ENCODE assay signal across 22 cellular contexts in genomic region chr1:236494586-236495207, GRCh38. TPM values are rescaled to one million over a fixed set of nuclear protein-coding genes. Genes with fewer than 3 reads are reported as not detected.
DNase-seq lines count a peak whose midpoint lies in the region; ATAC-seq and TF ChIP-seq lines count a peak whose summit lies in the region.
"Had no signal": no experiment of that assay in that cellular context is flagged by ENCODE, and none has a peak within 500 bp of the region (broad histone marks: within the 10 kb centered on the region; RNA-seq: fewer than 3 reads in every experiment).

No MANE protein-coding gene starts in this region.

- no peaks in the 10 kb centered on the region for H3K9me2 ChIP-seq in PC-9 (ENCODE audit: insufficient read depth)

- no peaks in the 10 kb centered on the region for H3K36me3 Mint-ChIP-seq in HFFc6 (ENCODE audit: low read depth)
- no peaks in the 10 kb centered on the region for H3K36me3 Mint-ChIP-seq in naive thymus-derived CD8-positive, alpha-beta T cell
- H3K36me3 Mint-ChIP-seq: CD8-positive, alpha-beta T cell had no signal

- H3K4me1 ChIP-seq in PC-9 (replicated peaks; ENCODE audit: insufficient read depth), result peaks cover 36% of the 10 kb centered on the region
- H3K4me1 ChIP-seq: gastrocnemius medialis, transverse colon had no signal

- no peak overlapping the region for H3K27ac Mint-ChIP-seq in HFFc6
- H3K27ac Mint-ChIP-seq in naive thymus-derived CD8-positive, alpha-beta T cell, result no peak overlapping the region
- H3K27ac Mint-ChIP-seq: activated CD4-positive, alpha-beta memory T cell treated with anti-CD3 and anti-CD28 coated beads, Interleukin-2, amount 10 ng/mL, durations not matched to agents 7 days and 5 days; CD8-positive, alpha-beta T cell had no signal

- H4K20me1 ChIP-seq in PC-9 (ENCODE audit: insufficient read depth), result no peaks in the 10 kb centered on the region

- H3F3A ChIP-seq in PC-9 (ENCODE audit: insufficient read depth, low read depth), result peaks cover 8% of the 10 kb centered on the region; the same call in 1 of the 2 replicates

- peaks cover 21% of the 10 kb centered on the region for H3K27me3 Mint-ChIP-seq in HFFc6 (ENCODE audit: insufficient read depth)
- H3K27me3 Mint-ChIP-seq in naive thymus-derived CD8-positive, alpha-beta T cell, result peaks cover 8 to 50% (median 31%) of the 10 kb centered on the region in 5 donors

- POLR2A ChIA-PET in PC-9 (lab: Charles Lee; ENCODE audit: unreplicated experiment), result no interaction called here
- POLR2A ChIA-PET in naive thymus-derived CD8-positive, alpha-beta T cell (lab: Charles Lee), result no interaction called here

- no peaks in the 10 kb centered on the region for H3K36me3 ChIP-seq in PC-9 (ENCODE audit: low read depth)
- H3K36me3 ChIP-seq: gastrocnemius medialis, SJCRH30, transverse colon had no signal

- DNase-seq in HFFc6 (no peak), PC-9 (no peak), fibroblast of gingiva (ENCODE audit: low read depth) (peak; percentile 15), myocyte (ENCODE audit: low read depth) (peak; percentile 28), cerebellar cortex (ENCODE audit: low spot score) (no peak), retina (no peak)
- no peak for DNase-seq in naive thymus-derived CD8-positive, alpha-beta T cell
- DNase-seq: activated CD4-positive, alpha-beta memory T cell treated with anti-CD3 and anti-CD28 coated beads, Interleukin-2, amount 10 ng/mL, durations not matched to agents 7 days and 5 days; activated naive CD4-positive, alpha-beta T cell treated with anti-CD3 and anti-CD28 coated beads, Interleukin-2, amount 50 U/mL, for 16 hours; activated T-cell treated with anti-CD3 and anti-CD28 coated beads, Interleukin-2, amount 50 U/mL, for 4 hours; CD8-positive, alpha-beta T cell; cortex of kidney; DMS79; gastrocnemius medialis; KG1; NCI-H1048; stimulated activated CD4-positive, alpha-beta T cell treated with anti-CD3 and anti-CD28 coated beads, Interleukin-1b, Interleukin-23, amount 100 ng/mL, for 48 hours; stimulated activated naive CD4-positive, alpha-beta T cell treated with Interleukin-2 at 50 U/mL for 16 hours; transverse colon had no signal

- H3K79me2 ChIP-seq in PC-9 (ENCODE audit: low read depth), result no peaks in the 10 kb centered on the region

- H3K9me3 Mint-ChIP-seq in HFFc6, result no peaks in the 10 kb centered on the region
- no peaks in the 10 kb centered on the region for H3K9me3 Mint-ChIP-seq in naive thymus-derived CD8-positive, alpha-beta T cell
- H3K9me3 Mint-ChIP-seq: activated T-cell treated with anti-CD3 and anti-CD28 coated beads, Interleukin-2, amount 50 U/mL, for 4 hours; CD8-positive, alpha-beta T cell had no signal

- ATAC-seq in GM21390 (IDR thresholded peaks at IDR 0.05; ENCODE audit: unreplicated experiment), result no peak
- ATAC-seq in naive thymus-derived CD8-positive, alpha-beta T cell, result no peak
- ATAC-seq: CD8-positive, alpha-beta T cell; gastrocnemius medialis; left lobe of liver had no signal

- CTCF ChIA-PET in PC-9 (lab: Charles Lee), result no interaction called here

- no peak overlapping the region for H3K27ac ChIP-seq in PC-9
- H3K27ac ChIP-seq: gastrocnemius medialis, SJCRH30, transverse colon had no signal

- no peak overlapping the region for H3K4me3 ChIP-seq in PC-9
- H3K4me3 ChIP-seq: gastrocnemius medialis, SJCRH30, transverse colon had no signal

- TF ChIP-seq CTCF in HFFc6 (IDR thresholded peaks at IDR 0.05) (no peak), PC-9 (conservative IDR thresholded peaks at IDR 0.05) (no peak)

- H3K4me2 ChIP-seq in PC-9, result 0 out of 2 replicates have a peak overlapping the region, but pooled peaks have one; percentile 6

- no peak overlapping the region for H2AFZ ChIP-seq in PC-9

- H3K9me3 ChIP-seq in PC-9 (ENCODE audit: insufficient read depth, low read depth), result no peaks in the 10 kb centered on the region
- H3K9me3 ChIP-seq: gastrocnemius medialis, SJCRH30, transverse colon had no signal

- no peaks in the 10 kb centered on the region for H3K4me1 Mint-ChIP-seq in HFFc6 (ENCODE audit: low read depth)
- H3K4me1 Mint-ChIP-seq in naive thymus-derived CD8-positive, alpha-beta T cell, result peaks cover 7 to 11% (median 8%) of the 10 kb centered on the region in 4 donors

- no peaks in the 10 kb centered on the region for H3K27me3 ChIP-seq in PC-9 (ENCODE audit: insufficient read depth, low read depth)
- H3K27me3 ChIP-seq: gastrocnemius medialis, SJCRH30, transverse colon had no signal

- intact Hi-C loops in PC-9 (cut with micrococcal nuclease; ENCODE audit: unreplicated experiment), result loop anchor here (5.0 kb wide), 1 partner anchor 38 kb away; no protein-coding TSS in a partner anchor

- H3K4me3 Mint-ChIP-seq in HFFc6, result peak overlapping the region; percentile 8; the same call in 1 of the 2 replicates
- H3K4me3 Mint-ChIP-seq in naive thymus-derived CD8-positive, alpha-beta T cell, result no peak overlapping the region
- H3K4me3 Mint-ChIP-seq: activated CD4-positive, alpha-beta memory T cell treated with anti-CD3 and anti-CD28 coated beads, Interleukin-2, amount 10 ng/mL, durations not matched to agents 7 days and 5 days; activated T-cell treated with anti-CD3 and anti-CD28 coated beads, Interleukin-2, amount 50 U/mL, for 4 hours; CD8-positive, alpha-beta T cell had no signal

- BruUV-seq in PC-9 (replicated peaks; lab: Mats Ljungman, UMichigan), result no TSS peak

RNA-seq across cellular contexts. Expression of gene LGALS8, which starts 29.1 kb away (rescaled TPM):
- total RNA-seq in HFFc6 (2021; fragmentation: NEBNext Ultra II Directional; extraction: Animal tissue kit (Norgen Biotek cat#: 25700)), result 10 to 100 TPM; 27.4 to 37.5 (median 35.0) TPM
- total RNA-seq in PC-9 (2021) (36.4 and 59.2 TPM in 2 replicates), myocyte (21.2 and 30.4 TPM in 2 replicates)
- polyA plus RNA-seq in myocyte (2012), result 23.9 TPM
- 100 to 1,000 TPM; 102 to 113 TPM for total RNA-seq in naive thymus-derived CD8-positive, alpha-beta T cell
- polyA plus RNA-seq in naive thymus-derived CD8-positive, alpha-beta T cell, result 10 to 100 TPM; 29.3 to 40.8 (median 36.3) TPM

Comparison
In these comparisons a context has a peak if more than half of its experiments do, and no peak if none do; other contexts are left out.
1. DNase-seq: peak in fibroblast of gingiva (single experiment) and myocyte (single experiment); none in HFFc6 (single experiment), PC-9 (0 of 2), cerebellar cortex (single experiment), retina (single experiment) and naive thymus-derived CD8-positive, alpha-beta T cell (0 of 10).